Comparison of ENCODE assay signal across 14 cellular contexts in genomic region chr1:43912607-43913006, GRCh38. TPM values are rescaled to one million over a fixed set of nuclear protein-coding genes. Genes with fewer than 3 reads are reported as not detected.
A peak's percentile ranks its signal among the peaks of the same experiment; 100 is the strongest.
DNase-seq lines count a peak whose midpoint lies in the region; ATAC-seq and TF ChIP-seq lines count a peak whose summit lies in the region.
"Had no signal": no experiment of that assay in that cellular context is flagged by ENCODE, and none has a peak within 500 bp of the region (broad histone marks: within the 10 kb centered on the region; RNA-seq: fewer than 3 reads in every experiment).

No MANE protein-coding gene starts in this region.

- H2BK120ac ChIP-seq in mesendoderm (ENCODE audit: low read depth, low read length), result no peak overlapping the region

- CTCF ChIA-PET in AG04450 (lab: Charles Lee), result interaction anchor here (0.7 to 5.2 kb wide), 4 partner anchors 22 to 150 kb away, joined by 3 to 29 read pairs (median 6); no protein-coding TSS in a partner anchor

- no peak overlapping the region for H3K4me2 ChIP-seq in mesendoderm (ENCODE audit: low read length)

- no peaks in the 10 kb centered on the region for H3K79me2 ChIP-seq in mesendoderm (ENCODE audit: control insufficient read depth, insufficient read depth, low read length)

- H3K27me3 ChIP-seq in AG04450 (ENCODE audit: control insufficient read depth, insufficient read depth, low read length) (no peaks in the 10 kb centered on the region), mesendoderm (ENCODE audit: insufficient read depth, low read length, poor library complexity) (no peaks in the 10 kb centered on the region)
- H3K27me3 ChIP-seq: tibial nerve had no signal

- POLR2A ChIA-PET in AG04450 (lab: Yijun Ruan, JAX), result interaction anchor here (1.0 kb wide), 1 partner anchor 16 kb away, joined by 3 read pairs; no protein-coding TSS in a partner anchor

- no peak overlapping the region for H3K9ac ChIP-seq in mesendoderm (ENCODE audit: low read length)

- ATAC-seq in HG03354 (IDR thresholded peaks at IDR 0.05; ENCODE audit: poor library complexity, severe bottlenecking, unreplicated experiment) (no peak), GM19324 (IDR thresholded peaks at IDR 0.05; ENCODE audit: low FRiP score, unreplicated experiment) (no peak)

- peaks cover 14% of the 10 kb centered on the region for H3K4me1 ChIP-seq in mesendoderm (ENCODE audit: control insufficient read depth, low read depth, low read length)

- no peak overlapping the region for H2BK15ac ChIP-seq in mesendoderm (replicated peaks; ENCODE audit: low read depth)

- H3K36me3 ChIP-seq in mesendoderm (ENCODE audit: control insufficient read depth, insufficient read depth, low read length), result no peaks in the 10 kb centered on the region
- H3K36me3 ChIP-seq: HAP-1 had no signal

- peak overlapping the region; percentile 31 for H3K56ac ChIP-seq in mesendoderm (ENCODE audit: low read length)

- H2BK5ac ChIP-seq in mesendoderm (ENCODE audit: low read length), result peak overlapping the region; percentile 54

- H4K8ac ChIP-seq in mesendoderm (ENCODE audit: low read depth, low read length), result no peak overlapping the region

- H3K79me1 ChIP-seq in mesendoderm (ENCODE audit: low read length), result no peaks in the 10 kb centered on the region

- DNase-seq in AG04450 (ENCODE audit: low read depth, low spot score) (peak; percentile 54), HS-27A (ENCODE audit: low read depth) (peak; percentile 26), epithelial cell of esophagus (ENCODE audit: low read depth) (peak; percentile 97), mesendoderm (peak; percentile 97), NCI-H2196 treated with DMSO at 0.1 percent for 48 hours (lab: John Stamatoyannopoulos, UW; ENCODE audit: unreplicated experiment) (no peak)
- DNase-seq in activated CD4-positive, CD25-positive, alpha-beta regulatory T cell (lab: John Stamatoyannopoulos, UW), result no peak
- DNase-seq: anterior cingulate cortex; CD4-positive, CD25-positive, alpha-beta regulatory T cell; foreskin melanocyte; KBM-7 had no signal

- H3K27ac ChIP-seq in AG04450 (ENCODE audit: low read depth, low read length) (peak overlapping the region; percentile 52), mesendoderm (ENCODE audit: low read depth, low read length) (peak overlapping the region; percentile 74)
- H3K27ac ChIP-seq: tibial nerve had no signal

- no peak overlapping the region for H3K23ac ChIP-seq in mesendoderm (ENCODE audit: low read length)

- H4K5ac ChIP-seq in mesendoderm (ENCODE audit: low read length), result no peak overlapping the region

- TF ChIP-seq CTCF in AG04450 (IDR thresholded peaks at IDR 0.05; ENCODE audit: low read depth, low read length) (no peak), epithelial cell of esophagus (IDR thresholded peaks at IDR 0.05; ENCODE audit: insufficient read depth, low read depth, low read length, missing control alignments) (no peak)

- H2AK5ac ChIP-seq in mesendoderm (ENCODE audit: low read length), result no peak overlapping the region

- no CpG with 5 or more reads among the region's 2 CpGs for WGBS in mesendoderm (ENCODE audit: extremely low coverage, insufficient coverage, low lambda C conversion rate)

- no peak overlapping the region for H3K4ac ChIP-seq in mesendoderm (ENCODE audit: low read depth, low read length)

- no peak overlapping the region for H3K4me3 ChIP-seq in AG04450 (ENCODE audit: low read depth, low read length)
- H3K4me3 ChIP-seq in epithelial cell of esophagus (ENCODE audit: low read length), result no peak overlapping the region
- no peak overlapping the region for H3K4me3 ChIP-seq in mesendoderm (ENCODE audit: low read length)
- H3K4me3 ChIP-seq: HAP-1, tibial nerve had no signal

- H3K18ac ChIP-seq in mesendoderm (ENCODE audit: low read length), result no peak overlapping the region

- no peaks in the 10 kb centered on the region for H3K9me3 ChIP-seq in AG04450 (ENCODE audit: control insufficient read depth, insufficient read depth, low read length)
- H3K9me3 ChIP-seq: HAP-1, tibial nerve had no signal

RNA-seq across cellular contexts. Expression of gene ARTN, which starts 21.0 kb away (rescaled TPM):
- 0.21 TPM in 1 of 2 replicates, not detected in the other for polyA plus RNA-seq in AG04450 (2011; rRNA removed)
- polyA minus RNA-seq in AG04450 (2011; rRNA and poly(A)+ RNA removed), result not detected in 2 replicates
- polyA plus RNA-seq in mesendoderm (2013, experiment 1 of 2), result 4.3 TPM
- polyA plus RNA-seq in mesendoderm (2013, experiment 2 of 2), result 4.4 TPM
- polyA plus RNA-seq: CD4-positive, CD25-positive, alpha-beta regulatory T cell had no signal

RNA-seq across cellular contexts. Expression of gene IPO13, which starts 34.1 kb away (rescaled TPM):
- polyA plus RNA-seq in AG04450 (2011; rRNA removed), result 11.2 and 16.1 TPM in 2 replicates
- 31.2 and 43.9 TPM in 2 replicates for polyA minus RNA-seq in AG04450 (2011; rRNA and poly(A)+ RNA removed)
- polyA plus RNA-seq in mesendoderm (2013, experiment 1 of 2), result 10.8 TPM
- 9.7 TPM for polyA plus RNA-seq in mesendoderm (2013, experiment 2 of 2)

RNA-seq across cellular contexts. Expression of gene DPH2, which starts 57.2 kb away (rescaled TPM):
- 17.9 and 22.2 TPM in 2 replicates for polyA plus RNA-seq in AG04450 (2011; rRNA removed)
- polyA minus RNA-seq in AG04450 (2011; rRNA and poly(A)+ RNA removed), result 17.2 and 25.0 TPM in 2 replicates
- 39.9 TPM for polyA plus RNA-seq in mesendoderm (2013, experiment 1 of 2)
- 39.4 TPM for polyA plus RNA-seq in mesendoderm (2013, experiment 2 of 2)

Comparison
In these comparisons a context has a peak if more than half of its experiments do, and no peak if none do; other contexts are left out.
1. DNase-seq: peak in AG04450 (single experiment), HS-27A (single experiment), epithelial cell of esophagus (single experiment) and mesendoderm (single experiment); none in activated CD4-positive, CD25-positive, alpha-beta regulatory T cell (0 of 4) and NCI-H2196 treated with DMSO at 0.1 percent for 48 hours (single experiment).